In the genomic region with DNA sequence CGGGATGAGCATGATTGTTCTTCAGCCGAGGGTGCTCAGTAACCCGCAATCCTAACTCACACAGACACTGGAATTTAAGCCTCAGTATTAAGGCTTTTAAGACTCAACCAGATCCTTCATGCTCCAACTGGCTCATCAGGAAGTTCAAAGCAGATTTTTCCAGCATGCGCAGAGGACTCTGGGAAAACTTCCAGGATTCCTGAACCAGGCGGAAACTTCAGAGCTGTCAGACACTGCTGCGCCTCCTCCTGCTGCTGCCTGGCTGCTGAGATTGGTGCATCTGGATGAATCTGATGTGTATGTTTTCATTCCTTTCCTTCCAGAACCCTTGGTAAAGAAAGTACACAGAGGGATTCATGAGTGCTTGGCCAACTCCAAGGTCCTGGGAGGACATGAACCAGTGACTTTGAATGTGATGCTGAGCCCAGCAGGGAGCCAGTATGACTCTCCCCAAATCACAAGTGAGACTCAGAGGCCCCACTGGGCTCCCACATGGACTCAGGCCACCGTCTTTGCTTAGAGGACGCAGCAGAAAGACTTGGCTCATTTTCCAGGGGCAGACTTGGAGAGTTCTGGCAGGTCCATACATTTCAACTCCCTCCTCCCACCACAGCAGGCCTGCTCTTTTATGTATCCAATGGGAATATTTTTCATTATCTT, we compare ENCODE assay signal across 16 cellular contexts.
A peak's percentile ranks its signal among the peaks of the same experiment; 100 is the strongest.
DNase-seq lines count a peak whose midpoint lies in the region; ATAC-seq and TF ChIP-seq lines count a peak whose summit lies in the region.
"Had no signal": no experiment of that assay in that cellular context is flagged by ENCODE, and none has a peak within 500 bp of the region (broad histone marks: within the 10 kb centered on the region; RNA-seq: fewer than 3 reads in every experiment).

No MANE protein-coding gene starts in this region.

- DNase-seq in activated T-cell treated with anti-CD3 and anti-CD28 coated beads, Interleukin-2, amount 50 U/mL, for 24 hours: no peak
- DNase-seq in activated T-cell treated with anti-CD3 and anti-CD28 coated beads, Interleukin-2, amount 50 U/mL, for 48 hours: no peak
- no peak for DNase-seq in activated naive CD8-positive, alpha-beta T cell treated with anti-CD3 and anti-CD28 coated beads for 36 hours
- peak; percentile 61 for DNase-seq in hepatocyte (ENCODE audit: low spot score)
- DNase-seq in sciatic nerve (ENCODE audit: low spot score): no peak
- no peak for DNase-seq in nephron progenitor cell
- no peak for DNase-seq in nucleus accumbens (lab: John Stamatoyannopoulos, UW)
- DNase-seq: activated naive CD4-positive, alpha-beta T cell; hypothalamus; NCI-H1048; NCI-H2171; stimulated activated naive B cell treated with anti-CD40 and anti-IgM and Interleukin-4, amounts not matched to agents 10 μg/mL and 1 μg/mL and 100 μg/mL, for 72 hours; T-helper 17 cell had no signal

- no peak for TF ChIP-seq CTCF in hepatocyte (IDR thresholded peaks at IDR 0.05; ENCODE audit: poor library complexity)
- no peak for TF ChIP-seq CTCF in nephron progenitor cell (IDR thresholded peaks at IDR 0.05)

- H3K36me3 ChIP-seq in hepatocyte (replicated peaks; ENCODE audit: insufficient read depth, low read depth): no peaks in the 10 kb centered on the region

- H3K79me2 ChIP-seq in hepatocyte: no peaks in the 10 kb centered on the region

- no peaks in the 10 kb centered on the region for H4K20me1 ChIP-seq in hepatocyte (ENCODE audit: insufficient read depth, poor library complexity, severe bottlenecking)

- no peaks in the 10 kb centered on the region for H3K9me2 ChIP-seq in hepatocyte (replicated peaks; ENCODE audit: insufficient read depth)

- no peaks in the 10 kb centered on the region for H3K4me1 ChIP-seq in hepatocyte (ENCODE audit: insufficient read depth)

- ATAC-seq in sciatic nerve (peak; percentile 71), HG03354 (IDR thresholded peaks at IDR 0.05; ENCODE audit: poor library complexity, severe bottlenecking, unreplicated experiment) (no peak)
- ATAC-seq: GM23338, left lobe of liver had no signal

- H3K4me3 Mint-ChIP-seq in activated T-cell treated with anti-CD3 and anti-CD28 coated beads, Interleukin-2, amount 50 U/mL, for 24 hours: no peak overlapping the region
- H3K4me3 Mint-ChIP-seq in activated naive CD8-positive, alpha-beta T cell treated with anti-CD3 and anti-CD28 coated beads for 36 hours: peak overlapping the region; percentile 18
- H3K4me3 Mint-ChIP-seq in nephron progenitor cell: no peak overlapping the region
- H3K4me3 Mint-ChIP-seq: GM23338; stimulated activated naive B cell treated with anti-CD40 and anti-IgM and Interleukin-4, amounts not matched to agents 10 μg/mL and 1 μg/mL and 100 μg/mL, for 72 hours; T-helper 17 cell had no signal

- no peak overlapping the region for H3K4me3 ChIP-seq in hepatocyte
- H3K4me3 ChIP-seq: GM23338 had no signal

- H3K27ac ChIP-seq in hepatocyte: peak overlapping the region; percentile 10

- H3K9me3 ChIP-seq in hepatocyte (ENCODE audit: low read depth): no peaks in the 10 kb centered on the region

- peak overlapping the region; percentile 78 for H3K27ac Mint-ChIP-seq in activated T-cell treated with anti-CD3 and anti-CD28 coated beads, Interleukin-2, amount 50 U/mL, for 24 hours
- peak overlapping the region; percentile 78 for H3K27ac Mint-ChIP-seq in activated naive CD8-positive, alpha-beta T cell treated with anti-CD3 and anti-CD28 coated beads for 36 hours
- H3K27ac Mint-ChIP-seq in nephron progenitor cell: no peak overlapping the region
- H3K27ac Mint-ChIP-seq: GM23338; stimulated activated naive B cell treated with anti-CD40 and anti-IgM and Interleukin-4, amounts not matched to agents 10 μg/mL and 1 μg/mL and 100 μg/mL, for 72 hours; T-helper 17 cell had no signal

- H3K27me3 ChIP-seq in hepatocyte: no peaks in the 10 kb centered on the region

- H3K4me2 ChIP-seq in hepatocyte: no peak overlapping the region
- H3K4me2 ChIP-seq: GM23338 had no signal

- no peaks in the 10 kb centered on the region for H3K36me3 Mint-ChIP-seq in activated T-cell treated with anti-CD3 and anti-CD28 coated beads, Interleukin-2, amount 50 U/mL, for 24 hours (ENCODE audit: low read depth)
- peaks cover 10% of the 10 kb centered on the region for H3K36me3 Mint-ChIP-seq in activated naive CD8-positive, alpha-beta T cell treated with anti-CD3 and anti-CD28 coated beads for 36 hours
- H3K36me3 Mint-ChIP-seq in nephron progenitor cell (ENCODE audit: low read depth): no peaks in the 10 kb centered on the region
- H3K36me3 Mint-ChIP-seq: stimulated activated naive B cell treated with anti-CD40 and anti-IgM and Interleukin-4, amounts not matched to agents 10 μg/mL and 1 μg/mL and 100 μg/mL, for 72 hours had no signal

- no peak overlapping the region for H2AFZ ChIP-seq in hepatocyte
- H2AFZ ChIP-seq: GM23338 had no signal

- H3K4me1 Mint-ChIP-seq in activated T-cell treated with anti-CD3 and anti-CD28 coated beads, Interleukin-2, amount 50 U/mL, for 24 hours (ENCODE audit: low read depth): peaks cover 55% of the 10 kb centered on the region
- H3K4me1 Mint-ChIP-seq in activated naive CD8-positive, alpha-beta T cell treated with anti-CD3 and anti-CD28 coated beads for 36 hours: peaks cover 39% of the 10 kb centered on the region
- peaks cover 35% of the 10 kb centered on the region for H3K4me1 Mint-ChIP-seq in nephron progenitor cell
- H3K4me1 Mint-ChIP-seq: GM23338 had no signal

- 75% methylated on average over 8 of the region's 8 CpGs for WGBS in hepatocyte (ENCODE audit: low lambda C conversion rate, missing lambda C conversion rate)

- intact Hi-C loops in sciatic nerve (cut with DNase I): no loop called here

- H3K27me3 Mint-ChIP-seq in activated T-cell treated with anti-CD3 and anti-CD28 coated beads, Interleukin-2, amount 50 U/mL, for 24 hours: peaks cover 5% of the 10 kb centered on the region
- peaks cover 25% of the 10 kb centered on the region for H3K27me3 Mint-ChIP-seq in activated naive CD8-positive, alpha-beta T cell treated with anti-CD3 and anti-CD28 coated beads for 36 hours
- H3K27me3 Mint-ChIP-seq in nephron progenitor cell (ENCODE audit: low read depth, poor library complexity): peaks cover 11% of the 10 kb centered on the region

- H3K9me3 Mint-ChIP-seq in activated T-cell treated with anti-CD3 and anti-CD28 coated beads, Interleukin-2, amount 50 U/mL, for 24 hours: no peaks in the 10 kb centered on the region
- H3K9me3 Mint-ChIP-seq in activated naive CD8-positive, alpha-beta T cell treated with anti-CD3 and anti-CD28 coated beads for 36 hours: peaks cover 14% of the 10 kb centered on the region
- peaks cover 10% of the 10 kb centered on the region for H3K9me3 Mint-ChIP-seq in nephron progenitor cell
- H3K9me3 Mint-ChIP-seq: GM23338 had no signal
